In the genomic region with DNA sequence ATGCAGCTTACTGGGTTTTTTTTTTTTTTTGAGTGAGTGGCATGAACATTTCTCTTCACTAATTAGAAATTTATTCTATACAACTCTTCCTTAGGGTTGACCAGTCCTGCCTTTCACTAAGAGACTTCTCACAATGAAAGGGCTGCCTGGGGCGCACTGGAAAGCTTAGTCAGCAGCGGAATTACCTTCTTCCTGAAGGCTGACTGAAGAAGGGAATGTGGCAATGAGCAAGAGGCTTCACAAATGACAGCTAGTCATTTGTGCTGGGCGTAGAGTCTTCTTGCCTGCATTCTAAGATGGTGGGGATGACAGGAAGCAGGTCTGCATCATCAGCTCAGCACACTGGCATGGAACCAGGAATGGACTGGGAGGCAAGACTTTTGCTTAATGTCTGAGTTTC, we compare ENCODE assay signal across 28 cellular contexts. TPM values are rescaled to one million over a fixed set of nuclear protein-coding genes. Genes with fewer than 3 reads are reported as not detected.
DNase-seq lines count a peak whose midpoint lies in the region.
"Had no signal": no experiment of that assay in that cellular context is flagged by ENCODE, and none has a peak within 500 bp of the region (broad histone marks: within the 10 kb centered on the region; RNA-seq: fewer than 3 reads in every experiment).

No MANE protein-coding gene starts in this region.

- H3K27ac ChIP-seq in mesendoderm (ENCODE audit: low read depth, low read length), result no peak overlapping the region
- H3K27ac ChIP-seq: BLaER1, pancreas, thoracic aorta, WERI-Rb-1 had no signal

- no peak overlapping the region for H3K18ac ChIP-seq in mesendoderm (ENCODE audit: low read length)

- H3K27me3 ChIP-seq in mesendoderm (ENCODE audit: insufficient read depth, low read length, poor library complexity), result no peaks in the 10 kb centered on the region
- H3K27me3 ChIP-seq: BLaER1, pancreas had no signal

- H3K9me3 Mint-ChIP-seq in activated CD4-positive, alpha-beta memory T cell treated with anti-CD3 and anti-CD28 coated beads, Interleukin-2, amount 10 ng/mL, durations not matched to agents 7 days and 5 days, result no peaks in the 10 kb centered on the region
- H3K9me3 Mint-ChIP-seq: activated naive CD4-positive, alpha-beta T cell treated with anti-CD3 and anti-CD28 coated beads, Interleukin-2, amount 50 U/mL, for 72 hours; immature natural killer cell; nephron; stimulated activated naive CD8-positive, alpha-beta T cell treated with anti-CD3 and anti-CD28 coated beads, Interleukin-15, Interleukin-2, amounts not matched to agents 100 ng/mL and 50 ng/mL, for 24 hours had no signal

- H4K8ac ChIP-seq in mesendoderm (ENCODE audit: low read depth, low read length), result no peak overlapping the region

- CTCF ChIA-PET in activated CD4-positive, alpha-beta memory T cell treated with anti-CD3 and anti-CD28 coated beads, Interleukin-2, amount 10 ng/mL, durations not matched to agents 7 days and 5 days (lab: Charles Lee), result interaction anchor here (1.7 to 2.0 kb wide), 2 partner anchors 16 to 205 kb away, joined by 4 to 5 read pairs; partner anchors contain the start of gene SCN3A

- H3K79me1 ChIP-seq in mesendoderm (ENCODE audit: low read length), result no peaks in the 10 kb centered on the region

- no peaks in the 10 kb centered on the region for H3K36me3 Mint-ChIP-seq in activated CD4-positive, alpha-beta memory T cell treated with anti-CD3 and anti-CD28 coated beads, Interleukin-2, amount 10 ng/mL, durations not matched to agents 7 days and 5 days (ENCODE audit: low read depth)
- H3K36me3 Mint-ChIP-seq: activated naive CD4-positive, alpha-beta T cell treated with anti-CD3 and anti-CD28 coated beads, Interleukin-2, amount 50 U/mL, for 72 hours; immature natural killer cell had no signal

- DNase-seq in COLO829 (ENCODE audit: low spot score) (peak; percentile 36), HCEC 1CT (peak; percentile 20), amniotic epithelial cell (ENCODE audit: low read depth) (peak; percentile 1), mesendoderm (peak; percentile 26), KG1 (lab: John Stamatoyannopoulos, UW) (no peak), 8988T (no peak)
- no peak for DNase-seq in activated CD4-positive, alpha-beta memory T cell treated with anti-CD3 and anti-CD28 coated beads, Interleukin-2, amount 10 ng/mL, durations not matched to agents 7 days and 5 days
- DNase-seq: activated CD4-positive, alpha-beta T cell treated with anti-CD3 and anti-CD28 coated beads for 4 hours; DMS153; GF-D8; hypothalamus; immature natural killer cell; Karpas-422; NCI-H1436 treated with DMSO at 0.1 percent for 48 hours; NCI-H2081 treated with DMSO at 0.1 percent for 48 hours; NCI-H446 treated with DMSO at 0.1 percent for 48 hours; NCI-H774; pancreas; stimulated activated CD4-positive, alpha-beta T cell treated with anti-CD3 and anti-CD28 coated beads, Interleukin-1b, Interleukin-23, amount 100 ng/mL, for 48 hours; stimulated activated CD8-positive, alpha-beta memory T cell treated with anti-CD3 and anti-CD28 coated beads, Interleukin-4, amount 100 ng/mL, for 48 hours; T1000; WERI-Rb-1 had no signal

- no peak overlapping the region for H2BK120ac ChIP-seq in mesendoderm (ENCODE audit: low read depth, low read length)

- H2AK5ac ChIP-seq in mesendoderm (ENCODE audit: low read length), result no peak overlapping the region

- H2BK5ac ChIP-seq in mesendoderm (ENCODE audit: low read length), result no peak overlapping the region

- POLR2A ChIA-PET in activated CD4-positive, alpha-beta memory T cell treated with anti-CD3 and anti-CD28 coated beads, Interleukin-2, amount 10 ng/mL, durations not matched to agents 7 days and 5 days (lab: Charles Lee), result no interaction called here

- no peak overlapping the region for H3K4me3 Mint-ChIP-seq in activated CD4-positive, alpha-beta memory T cell treated with anti-CD3 and anti-CD28 coated beads, Interleukin-2, amount 10 ng/mL, durations not matched to agents 7 days and 5 days
- H3K4me3 Mint-ChIP-seq: immature natural killer cell; nephron; stimulated activated naive CD8-positive, alpha-beta T cell treated with anti-CD3 and anti-CD28 coated beads, Interleukin-15, Interleukin-2, amounts not matched to agents 100 ng/mL and 50 ng/mL, for 24 hours had no signal

- H3K56ac ChIP-seq in mesendoderm (ENCODE audit: low read length), result no peak overlapping the region

- no peaks in the 10 kb centered on the region for H3K27me3 Mint-ChIP-seq in activated CD4-positive, alpha-beta memory T cell treated with anti-CD3 and anti-CD28 coated beads, Interleukin-2, amount 10 ng/mL, durations not matched to agents 7 days and 5 days
- H3K27me3 Mint-ChIP-seq: stimulated activated naive CD8-positive, alpha-beta T cell treated with anti-CD3 and anti-CD28 coated beads, Interleukin-15, Interleukin-2, amounts not matched to agents 100 ng/mL and 50 ng/mL, for 24 hours had no signal

- no peak overlapping the region for H3K4me2 ChIP-seq in mesendoderm (ENCODE audit: low read length)
- H3K4me2 ChIP-seq: BLaER1 had no signal

- no peak overlapping the region for H3K27ac Mint-ChIP-seq in activated CD4-positive, alpha-beta memory T cell treated with anti-CD3 and anti-CD28 coated beads, Interleukin-2, amount 10 ng/mL, durations not matched to agents 7 days and 5 days
- H3K27ac Mint-ChIP-seq: activated naive CD4-positive, alpha-beta T cell treated with anti-CD3 and anti-CD28 coated beads, Interleukin-2, amount 50 U/mL, for 72 hours; immature natural killer cell; nephron; stimulated activated naive CD8-positive, alpha-beta T cell treated with anti-CD3 and anti-CD28 coated beads, Interleukin-15, Interleukin-2, amounts not matched to agents 100 ng/mL and 50 ng/mL, for 24 hours had no signal

- no peaks in the 10 kb centered on the region for H3K4me1 Mint-ChIP-seq in activated CD4-positive, alpha-beta memory T cell treated with anti-CD3 and anti-CD28 coated beads, Interleukin-2, amount 10 ng/mL, durations not matched to agents 7 days and 5 days
- H3K4me1 Mint-ChIP-seq: immature natural killer cell, nephron had no signal

- H3K36me3 ChIP-seq in mesendoderm (ENCODE audit: control insufficient read depth, insufficient read depth, low read length), result no peaks in the 10 kb centered on the region
- H3K36me3 ChIP-seq: BLaER1, pancreas, thoracic aorta, WERI-Rb-1 had no signal

- no peaks in the 10 kb centered on the region for H3K4me1 ChIP-seq in mesendoderm (ENCODE audit: control insufficient read depth, low read depth, low read length)
- H3K4me1 ChIP-seq: BLaER1, pancreas had no signal

- no CpG with 5 or more reads among the region's 3 CpGs for WGBS in mesendoderm (ENCODE audit: extremely low coverage, insufficient coverage, low lambda C conversion rate)

- no peak overlapping the region for H3K23ac ChIP-seq in mesendoderm (ENCODE audit: low read length)

- no peak overlapping the region for H3K4ac ChIP-seq in mesendoderm (ENCODE audit: low read depth, low read length)

- H3K4me3 ChIP-seq in mesendoderm (ENCODE audit: low read length), result no peak overlapping the region
- H3K4me3 ChIP-seq: BLaER1, pancreas, thoracic aorta had no signal

- no peak overlapping the region for H4K5ac ChIP-seq in mesendoderm (ENCODE audit: low read length)

- H3K9ac ChIP-seq in mesendoderm (ENCODE audit: low read length), result no peak overlapping the region
- H3K9ac ChIP-seq: BLaER1 had no signal

- no peaks in the 10 kb centered on the region for H3K79me2 ChIP-seq in mesendoderm (ENCODE audit: control insufficient read depth, insufficient read depth, low read length)

- no peak overlapping the region for H2BK15ac ChIP-seq in mesendoderm (replicated peaks; ENCODE audit: low read depth)

RNA-seq across cellular contexts. Expression of gene SCN3A, which starts 15.6 kb away (rescaled TPM):
- 0.15 TPM for polyA plus RNA-seq in mesendoderm (2013, experiment 1 of 2)
- 0.15 TPM for polyA plus RNA-seq in mesendoderm (2013, experiment 2 of 2)
- total RNA-seq in activated CD4-positive, alpha-beta memory T cell treated with anti-CD3 and anti-CD28 coated beads, Interleukin-2, amount 10 ng/mL, durations not matched to agents 7 days and 5 days, result not detected
- total RNA-seq: H1 had no signal
- polyA plus RNA-seq: immature natural killer cell had no signal

RNA-seq across cellular contexts. Expression of gene SCN2A, which starts 19.7 kb away (rescaled TPM):
- polyA plus RNA-seq in mesendoderm (2013, experiment 1 of 2), result 0.46 TPM
- 0.43 TPM for polyA plus RNA-seq in mesendoderm (2013, experiment 2 of 2)
- not detected for total RNA-seq in activated CD4-positive, alpha-beta memory T cell treated with anti-CD3 and anti-CD28 coated beads, Interleukin-2, amount 10 ng/mL, durations not matched to agents 7 days and 5 days
- polyA plus RNA-seq: immature natural killer cell had no signal

Comparison
In these comparisons a context has a peak if more than half of its experiments do, and no peak if none do; other contexts are left out.
1. DNase-seq: peak in COLO829 (single experiment), HCEC 1CT (single experiment), amniotic epithelial cell (single experiment) and mesendoderm (single experiment); none in KG1 (single experiment), 8988T (single experiment) and activated CD4-positive, alpha-beta memory T cell treated with anti-CD3 and anti-CD28 coated beads, Interleukin-2, amount 10 ng/mL, durations not matched to agents 7 days and 5 days (single experiment).